In the genomic region with DNA sequence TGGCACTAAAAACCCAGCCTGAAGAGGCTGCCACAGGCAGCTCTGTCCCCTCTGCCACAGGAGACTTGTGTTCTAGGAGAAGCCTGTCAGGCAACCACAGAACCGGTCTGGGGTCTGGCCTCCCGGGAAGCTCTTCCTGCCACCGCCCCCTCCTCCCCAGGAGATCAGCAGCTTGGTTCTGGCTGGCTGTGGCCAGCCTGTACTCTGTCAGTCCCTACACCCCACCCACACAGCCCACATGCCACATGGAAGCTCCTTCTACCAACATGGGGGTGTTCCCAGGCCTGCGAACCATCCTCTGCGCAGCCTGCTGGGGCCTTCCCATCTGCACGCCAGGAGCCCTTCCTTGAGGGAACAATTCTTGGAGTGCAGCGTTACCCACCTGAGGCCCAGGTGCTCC, we compare ENCODE assay signal across 1 cellular context.
TF ChIP-seq lines count a peak whose summit lies in the region.

No MANE protein-coding gene starts in this region.

TF ChIP-seq in HepG2, 621 proteins besides CTCF, POLR2A, EP300 and RAD21 (continued from another document):
- TF ChIP-seq, protein P1, sequence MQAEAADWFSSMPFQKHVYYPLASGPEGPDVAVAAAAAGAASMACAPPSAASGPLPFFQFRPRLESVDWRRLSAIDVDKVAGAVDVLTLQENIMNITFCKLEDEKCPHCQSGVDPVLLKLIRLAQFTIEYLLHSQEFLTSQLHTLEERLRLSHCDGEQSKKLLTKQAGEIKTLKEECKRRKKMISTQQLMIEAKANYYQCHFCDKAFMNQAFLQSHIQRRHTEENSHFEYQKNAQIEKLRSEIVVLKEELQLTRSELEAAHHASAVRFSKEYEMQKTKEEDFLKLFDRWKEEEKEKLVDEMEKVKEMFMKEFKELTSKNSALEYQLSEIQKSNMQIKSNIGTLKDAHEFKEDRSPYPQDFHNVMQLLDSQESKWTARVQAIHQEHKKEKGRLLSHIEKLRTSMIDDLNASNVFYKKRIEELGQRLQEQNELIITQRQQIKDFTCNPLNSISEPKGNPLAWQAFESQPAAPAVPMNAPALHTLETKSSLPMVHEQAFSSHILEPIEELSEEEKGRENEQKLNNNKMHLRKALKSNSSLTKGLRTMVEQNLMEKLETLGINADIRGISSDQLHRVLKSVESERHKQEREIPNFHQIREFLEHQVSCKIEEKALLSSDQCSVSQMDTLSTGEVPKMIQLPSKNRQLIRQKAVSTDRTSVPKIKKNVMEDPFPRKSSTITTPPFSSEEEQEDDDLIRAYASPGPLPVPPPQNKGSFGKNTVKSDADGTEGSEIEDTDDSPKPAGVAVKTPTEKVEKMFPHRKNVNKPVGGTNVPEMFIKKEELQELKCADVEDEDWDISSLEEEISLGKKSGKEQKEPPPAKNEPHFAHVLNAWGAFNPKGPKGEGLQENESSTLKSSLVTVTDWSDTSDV (CRISPR knock-in tag; IDR thresholded peaks at IDR 0.05): no peak
TF ChIP-seq in HepG2: peak in this region for 1.
